In genomic region chr17:15457723-15458094, GRCh38 we compare ENCODE assay signal across 13 cellular contexts. TPM values are rescaled to one million over a fixed set of nuclear protein-coding genes. Genes with fewer than 3 reads are reported as not detected.
DNase-seq lines count a peak whose midpoint lies in the region; ATAC-seq and TF ChIP-seq lines count a peak whose summit lies in the region.
"Had no signal": no experiment of that assay in that cellular context is flagged by ENCODE, and none has a peak within 500 bp of the region (broad histone marks: within the 10 kb centered on the region; RNA-seq: fewer than 3 reads in every experiment).

No MANE protein-coding gene starts in this region.

- peaks cover 6% of the 10 kb centered on the region for H3K4me1 Mint-ChIP-seq in neural progenitor cell
- H3K4me1 Mint-ChIP-seq: activated naive CD8-positive, alpha-beta T cell treated with anti-CD3 and anti-CD28 coated beads, Interleukin-2, amount 10 ng/mL, durations not matched to agents 7 days and 5 days had no signal

- no peaks in the 10 kb centered on the region for H3K4me1 ChIP-seq in neural progenitor cell
- peaks cover 0 to 34% (median 26%) of the 10 kb centered on the region in 4 donors for H3K4me1 ChIP-seq in tibial artery

- H3K36me3 ChIP-seq in neural progenitor cell, result no peaks in the 10 kb centered on the region
- no peaks in the 10 kb centered on the region for H3K36me3 ChIP-seq in tibial artery

- H3K9ac ChIP-seq in neural progenitor cell, result no peak overlapping the region

- no peaks in the 10 kb centered on the region for H4K20me1 ChIP-seq in neural progenitor cell (ENCODE audit: low read depth)

- peaks cover 24% of the 10 kb centered on the region for H3K36me3 Mint-ChIP-seq in neural progenitor cell

- H3K27me3 ChIP-seq in neural progenitor cell, result no peaks in the 10 kb centered on the region
- no peaks in the 10 kb centered on the region for H3K27me3 ChIP-seq in tibial artery

- H3K9me3 Mint-ChIP-seq in neural progenitor cell, result peaks cover 5% of the 10 kb centered on the region

- peak; percentile 60 for DNase-seq in SK-MEL-5 (ENCODE audit: low read depth, low spot score)
- peak; percentile 87 for DNase-seq in foreskin melanocyte
- DNase-seq in neural progenitor cell (ENCODE audit: low spot score), result no peak
- peak; percentile 58 to 75 for DNase-seq in tibial artery
- no peak for DNase-seq in NCI-H1092 (lab: John Stamatoyannopoulos, UW)
- DNase-seq in germinal center (ENCODE audit: low spot score), result no peak
- DNase-seq in stimulated activated CD4-positive, alpha-beta T cell treated with anti-CD3 and anti-CD28 coated beads, Interleukin-4, amount 100 ng/mL, for 1 hour, result no peak
- DNase-seq in stimulated activated naive CD8-positive, alpha-beta T cell treated with anti-CD3 and anti-CD28 coated beads, Interleukin-15, Interleukin-2, amounts not matched to agents 100 U/mL and 50 U/mL, for 24 hours, result no peak
- DNase-seq: activated CD8-positive, alpha-beta T cell treated with anti-CD3 and anti-CD28 coated beads, Interleukin-2, amount 10 ng/mL, durations not matched to agents 7 days and 5 days; activated naive CD8-positive, alpha-beta T cell treated with anti-CD3 and anti-CD28 coated beads, Interleukin-2, amount 10 ng/mL, durations not matched to agents 7 days and 5 days; NCI-H69 had no signal

- H3K27me3 Mint-ChIP-seq in neural progenitor cell (ENCODE audit: insufficient read depth, low read depth), result peaks cover 7% of the 10 kb centered on the region
- H3K27me3 Mint-ChIP-seq: activated naive CD8-positive, alpha-beta T cell treated with anti-CD3 and anti-CD28 coated beads, Interleukin-2, amount 10 ng/mL, durations not matched to agents 7 days and 5 days had no signal

- in situ Hi-C loops in SK-MEL-5 (cut with HindIII; ENCODE audit: low pct_unique_long_range_greater_than_20kb, low sequenced_read_pairs), result no loop called here

- H3K27ac ChIP-seq in neural progenitor cell, result no peak overlapping the region
- peak overlapping the region; percentile 67 for H3K27ac ChIP-seq in tibial artery
- H3K27ac ChIP-seq: epithelial cell of prostate had no signal

- no peak overlapping the region for H3K4me2 ChIP-seq in neural progenitor cell

- H3K9me3 ChIP-seq in neural progenitor cell (ENCODE audit: low read depth) (no peaks in the 10 kb centered on the region), tibial artery (no peaks in the 10 kb centered on the region)

- H2AFZ ChIP-seq in neural progenitor cell (replicated peaks), result no peak overlapping the region

- peak overlapping the region; percentile 38 for H3K27ac Mint-ChIP-seq in neural progenitor cell
- H3K27ac Mint-ChIP-seq: activated CD8-positive, alpha-beta T cell treated with anti-CD3 and anti-CD28 coated beads, Interleukin-2, amount 10 ng/mL, durations not matched to agents 7 days and 5 days; activated naive CD8-positive, alpha-beta T cell treated with anti-CD3 and anti-CD28 coated beads, Interleukin-2, amount 10 ng/mL, durations not matched to agents 7 days and 5 days had no signal

- intact Hi-C loops in tibial artery (cut with DNase I; ENCODE audit: low total_unique reads), result no loop called here

- no peaks in the 10 kb centered on the region for H3F3A ChIP-seq in neural progenitor cell (ENCODE audit: low read depth)

- H3K4me3 Mint-ChIP-seq in neural progenitor cell, result no peak overlapping the region
- H3K4me3 Mint-ChIP-seq: activated CD8-positive, alpha-beta T cell treated with anti-CD3 and anti-CD28 coated beads, Interleukin-2, amount 10 ng/mL, durations not matched to agents 7 days and 5 days; activated naive CD8-positive, alpha-beta T cell treated with anti-CD3 and anti-CD28 coated beads, Interleukin-2, amount 10 ng/mL, durations not matched to agents 7 days and 5 days had no signal

- no peaks in the 10 kb centered on the region for H3K79me2 ChIP-seq in neural progenitor cell (ENCODE audit: low read depth)

- no peak for ATAC-seq in stimulated activated naive CD8-positive, alpha-beta T cell treated with anti-CD3 and anti-CD28 coated beads, Interleukin-15, Interleukin-2, amounts not matched to agents 100 U/mL and 50 U/mL, for 24 hours
- ATAC-seq: activated CD8-positive, alpha-beta T cell treated with anti-CD3 and anti-CD28 coated beads, Interleukin-2, amount 10 ng/mL, durations not matched to agents 7 days and 5 days; GM12878 had no signal

- TF ChIP-seq CTCF in neural progenitor cell (IDR thresholded peaks at IDR 0.05) (no peak), tibial artery (IDR thresholded peaks at IDR 0.05) (no peak)

- H3K4me3 ChIP-seq in neural progenitor cell (no peak overlapping the region), tibial artery (peak overlapping the region; percentile 3 to 30)
- H3K4me3 ChIP-seq: GM12878 had no signal

RNA-seq across cellular contexts. Expression of gene CDRT4, which starts 9.7 kb away (rescaled TPM):
- 0.77 and 1.6 TPM in 2 replicates for total RNA-seq in SK-MEL-5 (2014; rRNA removed; shearing (Covaris generic))
- polyA plus RNA-seq in SK-MEL-5 (2015; cell fraction: cytosol; rRNA removed), result 2.9 TPM in 1 of 2 replicates, not detected in the other
- polyA plus RNA-seq in SK-MEL-5 (2015; cell fraction: nucleus; rRNA removed), result 1.7 and 8.6 TPM in 2 replicates
- 7.7 and 18.2 TPM in 2 replicates for total RNA-seq in neural progenitor cell (ENCODE audit: low replicate concordance)

Comparison
In these comparisons a context has a peak if more than half of its experiments do, and no peak if none do; other contexts are left out.
1. DNase-seq: peak in SK-MEL-5 (single experiment), foreskin melanocyte (single experiment) and tibial artery (2 of 2); none in neural progenitor cell (single experiment), NCI-H1092 (single experiment), germinal center (single experiment), stimulated activated CD4-positive, alpha-beta T cell treated with anti-CD3 and anti-CD28 coated beads, Interleukin-4, amount 100 ng/mL, for 1 hour (single experiment) and stimulated activated naive CD8-positive, alpha-beta T cell treated with anti-CD3 and anti-CD28 coated beads, Interleukin-15, Interleukin-2, amounts not matched to agents 100 U/mL and 50 U/mL, for 24 hours (single experiment).